In the genomic region with DNA sequence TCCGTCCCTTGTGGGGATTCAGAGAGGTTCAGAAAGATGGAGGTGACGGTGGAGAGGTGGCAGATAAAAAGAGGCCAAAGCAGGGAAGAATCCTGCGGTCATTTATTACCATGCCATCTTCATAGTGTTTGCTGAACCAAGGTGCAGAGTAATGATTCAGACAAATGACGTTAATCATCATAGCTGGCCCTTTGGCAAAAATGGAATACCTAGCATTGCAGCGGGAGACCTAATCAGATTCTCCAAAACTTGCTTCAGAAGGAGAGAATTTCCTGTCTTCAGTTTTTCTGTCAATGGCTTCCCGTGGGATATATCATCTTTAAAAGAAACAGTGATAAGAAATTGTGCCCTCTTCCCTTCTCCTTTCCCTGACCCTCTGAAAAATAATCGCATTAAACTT, we compare ENCODE assay signal across 3 cellular contexts.
"Had no signal": no experiment of that assay in that cellular context is flagged by ENCODE, and none has a peak within 500 bp of the region (broad histone marks: within the 10 kb centered on the region; RNA-seq: fewer than 3 reads in every experiment).

No MANE protein-coding gene starts in this region.

- DNase-seq: GDM1, GF-D8 had no signal

- H3K4me3 ChIP-seq: GM12878 had no signal
